8 cellular contexts compared by ENCODE assay signal in genomic region chr17:7858487-7858832, GRCh38. TPM values are rescaled to one million over a fixed set of nuclear protein-coding genes. Genes with fewer than 3 reads are reported as not detected.
DNase-seq lines count a peak whose midpoint lies in the region; ATAC-seq lines count a peak whose summit lies in the region.

No MANE protein-coding gene starts in this region.

- no peaks in the 10 kb centered on the region for H3K9me3 Mint-ChIP-seq in stimulated activated naive CD8-positive, alpha-beta T cell treated with anti-CD3 and anti-CD28 coated beads, Interleukin-15, amount 100 ng/mL, for 72 hours

- no peak for ATAC-seq in stimulated activated naive CD8-positive, alpha-beta T cell treated with anti-CD3 and anti-CD28 coated beads, Interleukin-15, Interleukin-2, amounts not matched to agents 100 U/mL and 50 U/mL, for 24 hours
- ATAC-seq in stimulated activated naive CD8-positive, alpha-beta T cell treated with anti-CD3 and anti-CD28 coated beads, Interleukin-15, amount 100 ng/mL, for 72 hours: no peak

- H3K27ac Mint-ChIP-seq in stimulated activated naive CD8-positive, alpha-beta T cell treated with anti-CD3 and anti-CD28 coated beads, Interleukin-15, amount 100 ng/mL, for 72 hours: no peak overlapping the region

- no peak overlapping the region for H3K4me3 Mint-ChIP-seq in stimulated activated naive CD8-positive, alpha-beta T cell treated with anti-CD3 and anti-CD28 coated beads, Interleukin-15, amount 100 ng/mL, for 72 hours

- H3K4me1 Mint-ChIP-seq in stimulated activated naive CD8-positive, alpha-beta T cell treated with anti-CD3 and anti-CD28 coated beads, Interleukin-15, amount 100 ng/mL, for 72 hours: peaks cover 18% of the 10 kb centered on the region

- H3K27me3 Mint-ChIP-seq in stimulated activated naive CD8-positive, alpha-beta T cell treated with anti-CD3 and anti-CD28 coated beads, Interleukin-15, amount 100 ng/mL, for 72 hours: no peaks in the 10 kb centered on the region

- DNase-seq in stimulated activated naive CD8-positive, alpha-beta T cell treated with anti-CD3 and anti-CD28 coated beads, Interleukin-15, Interleukin-2, amounts not matched to agents 100 U/mL and 50 U/mL, for 24 hours: peak; percentile 57
- DNase-seq in stimulated activated naive CD8-positive, alpha-beta T cell treated with anti-CD3 and anti-CD28 coated beads, Interleukin-15, amount 100 ng/mL, for 72 hours: no peak
- peak; percentile 45 to 74 for DNase-seq in SHP77 (lab: John Stamatoyannopoulos, UW)
- DNase-seq in dermis blood vessel endothelial cell: peak; percentile 75
- peak; percentile 65 to 69 for DNase-seq in lung microvascular endothelial cell (ENCODE audit: low read depth in 2 of 2)
- DNase-seq in ureter (ENCODE audit: low spot score): peak; percentile 61
- DNase-seq in NCI-H774 (lab: John Stamatoyannopoulos, UW): no peak
- DNase-seq in UCSD-AML1 (lab: John Stamatoyannopoulos, UW; ENCODE audit: unreplicated experiment): no peak

RNA-seq across cellular contexts. Expression of gene CYB5D1, which starts 0.7 kb away (rescaled TPM):
- total RNA-seq in dermis blood vessel endothelial cell: 15.1 and 17.9 TPM in 2 replicates
- total RNA-seq in lung microvascular endothelial cell: 4.6 and 5.6 TPM in 2 replicates
- total RNA-seq in ureter: 15.7 TPM

RNA-seq across cellular contexts. Expression of gene NAA38, which starts 1.1 kb away (rescaled TPM):
- 63.2 and 129 TPM in 2 replicates for total RNA-seq in dermis blood vessel endothelial cell
- total RNA-seq in lung microvascular endothelial cell: 152 and 178 TPM in 2 replicates
- total RNA-seq in ureter: 98.6 TPM

RNA-seq across cellular contexts. Expression of gene TMEM88, which starts 3.6 kb away (rescaled TPM):
- total RNA-seq in dermis blood vessel endothelial cell (50.9 and 111 TPM in 2 replicates), lung microvascular endothelial cell (7.1 and 22.7 TPM in 2 replicates), ureter (9.9 TPM)

RNA-seq across cellular contexts. Expression of gene KDM6B, which starts 24.4 kb away (rescaled TPM):
- total RNA-seq in dermis blood vessel endothelial cell (7.6 and 10.6 TPM in 2 replicates), lung microvascular endothelial cell (1.3 and 1.8 TPM in 2 replicates), ureter (31.8 TPM)

RNA-seq across cellular contexts. Expression of gene CHD3, which starts 30.1 kb away (rescaled TPM):
- total RNA-seq in dermis blood vessel endothelial cell (108 and 132 TPM in 2 replicates), lung microvascular endothelial cell (58.0 and 58.7 TPM in 2 replicates), ureter (225 TPM)

Comparison
In these comparisons a context has a peak if more than half of its experiments do, and no peak if none do; other contexts are left out.
1. DNase-seq: peak in stimulated activated naive CD8-positive, alpha-beta T cell treated with anti-CD3 and anti-CD28 coated beads, Interleukin-15, Interleukin-2, amounts not matched to agents 100 U/mL and 50 U/mL, for 24 hours (single experiment), SHP77 (2 of 2), dermis blood vessel endothelial cell (single experiment), lung microvascular endothelial cell (2 of 2) and ureter (single experiment); none in stimulated activated naive CD8-positive, alpha-beta T cell treated with anti-CD3 and anti-CD28 coated beads, Interleukin-15, amount 100 ng/mL, for 72 hours (0 of 2), NCI-H774 (single experiment) and UCSD-AML1 (single experiment).